Comparison of ENCODE assay signal across 8 cellular contexts in the genomic region with DNA sequence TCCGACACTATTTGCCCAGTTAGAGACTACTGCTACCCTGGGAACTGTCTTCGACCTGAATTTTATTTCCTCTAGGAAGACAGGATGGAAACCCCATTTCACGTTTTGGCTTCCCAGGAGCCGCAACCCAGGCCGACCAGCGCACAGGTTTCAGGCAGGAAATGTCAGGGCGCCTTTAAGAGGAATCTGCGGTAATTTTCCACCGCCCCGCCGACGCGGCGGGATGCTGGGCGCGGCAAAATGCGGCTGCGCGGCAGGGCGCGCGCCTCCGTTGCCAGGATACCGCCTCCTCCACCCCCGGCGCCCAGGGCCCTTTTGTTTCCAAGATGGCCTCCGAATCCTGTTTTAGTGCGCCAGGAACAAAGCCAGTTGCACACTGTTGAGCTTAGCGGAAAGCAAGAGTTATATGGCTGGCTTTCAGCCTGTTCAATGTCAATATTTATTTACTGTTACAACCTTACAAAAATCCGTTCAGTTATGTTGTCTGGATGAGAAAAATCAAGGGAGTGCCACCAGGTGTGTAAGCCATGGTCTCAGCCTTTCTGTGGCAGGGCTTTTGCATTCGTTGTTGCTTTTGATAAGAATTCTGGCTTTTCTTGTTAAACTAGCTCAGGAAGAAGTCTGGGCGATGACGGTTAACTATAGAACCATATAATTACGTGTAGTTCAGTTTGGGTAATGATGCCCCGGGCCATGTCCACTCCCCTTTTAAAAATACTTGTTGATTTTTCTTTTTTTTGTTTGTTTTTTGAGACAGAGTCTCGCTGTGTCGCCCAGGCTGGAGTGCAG.
DNase-seq lines count a peak whose midpoint lies in the region; ATAC-seq and TF ChIP-seq lines count a peak whose summit lies in the region.

No MANE protein-coding gene starts in this region.

- no peaks in the 10 kb centered on the region for H3K36me3 ChIP-seq in OCI-LY7 (ENCODE audit: insufficient read depth, low read length)
- H3K36me3 ChIP-seq in mucosa of stomach (ENCODE audit: control insufficient read depth, insufficient read depth, low read length): no peaks in the 10 kb centered on the region

- POLR2A ChIA-PET in OCI-LY7 (lab: Charles Lee): interaction anchor here (0.7 to 9.4 kb wide), 14 partner anchors 10 to 102 kb away, joined by 3 to 205 read pairs (median 6); a partner anchor contains a TSS

- intact Hi-C loops in OCI-LY7 (cut with micrococcal nuclease; ENCODE audit: unreplicated experiment): loop anchor here (1.0 kb wide), 1 partner anchor 11 kb away; no protein-coding TSS in a partner anchor

- peak; percentile 96 for DNase-seq in DMS53 (lab: John Stamatoyannopoulos, UW)
- peak; percentile 91 for DNase-seq in OCI-LY7 (ENCODE audit: low spot score)
- DNase-seq in activated T-cell treated with anti-CD3 and anti-CD28 coated beads for 48 hours (ENCODE audit: low read depth): peak; percentile 85
- DNase-seq in erythroblast (lab: John Stamatoyannopoulos, UW): peak; percentile 92 to 95
- peak; percentile 90 for DNase-seq in stimulated activated CD8-positive, alpha-beta memory T cell treated with anti-CD3 and anti-CD28 coated beads, Interleukin-4, amount 100 ng/mL, for 48 hours

- peaks cover 74% of the 10 kb centered on the region for H3K4me1 ChIP-seq in OCI-LY7 (ENCODE audit: insufficient read depth, low read length, poor library complexity, severe bottlenecking)
- H3K4me1 ChIP-seq in mucosa of stomach (ENCODE audit: control insufficient read depth, insufficient read depth, low read length): peaks cover 25% of the 10 kb centered on the region

- peaks cover 29 to 50% (median 40%) of the 10 kb centered on the region in 3 donors for H3K4me1 Mint-ChIP-seq in IgD-negative memory B cell

- peak overlapping the region; percentile 80 for H2AFZ ChIP-seq in OCI-LY7 (ENCODE audit: low read length)

- H3K36me3 Mint-ChIP-seq in IgD-negative memory B cell: no peaks in the 10 kb centered on the region

- BruUV-seq in OCI-LY7 (replicated peaks; lab: Mats Ljungman, UMichigan): TSS peak; percentile 94

- TF ChIP-seq POLR2A in erythroblast (IDR thresholded peaks at IDR 0.05; ENCODE audit: low read length): peak; percentile 76

- H3K27me3 Mint-ChIP-seq in IgD-negative memory B cell: no peaks in the 10 kb centered on the region

- peaks cover 4% of the 10 kb centered on the region; the same call in 1 of the 2 replicates for H3K79me2 ChIP-seq in OCI-LY7 (ENCODE audit: insufficient read depth, low read depth, low read length)

- H3K27me3 ChIP-seq in mucosa of stomach (ENCODE audit: control insufficient read depth, insufficient read depth, low read length): no peaks in the 10 kb centered on the region

- peak overlapping the region; percentile 88 for H3K9ac ChIP-seq in mucosa of stomach (ENCODE audit: low read length)

- H4K20me1 ChIP-seq in OCI-LY7 (ENCODE audit: insufficient read depth, low read length): no peaks in the 10 kb centered on the region

- no peaks in the 10 kb centered on the region for H3K9me2 ChIP-seq in OCI-LY7 (ENCODE audit: insufficient read depth, low read length)

- no peaks in the 10 kb centered on the region for H3K9me3 ChIP-seq in OCI-LY7 (ENCODE audit: low read length)
- H3K9me3 ChIP-seq in mucosa of stomach (ENCODE audit: control insufficient read depth, low read length): no peaks in the 10 kb centered on the region

- peak overlapping the region; percentile 84 to 98 (median 94) for H3K27ac Mint-ChIP-seq in IgD-negative memory B cell

- CTCF ChIA-PET in OCI-LY7 (lab: Charles Lee; ENCODE audit: unreplicated experiment): interaction anchor here (1.0 to 2.5 kb wide), 5 partner anchors 9 to 62 kb away, joined by 3 to 11 read pairs (median 4); no protein-coding TSS in a partner anchor

- no peaks in the 10 kb centered on the region for H3K9me3 Mint-ChIP-seq in IgD-negative memory B cell

- H3K4me2 ChIP-seq in OCI-LY7 (ENCODE audit: low read length): peak overlapping the region; percentile 77

- peak overlapping the region; percentile 71 for H3K27ac ChIP-seq in OCI-LY7 (ENCODE audit: low read depth, low read length, poor library complexity, severe bottlenecking)

- no peak for TF ChIP-seq CTCF in OCI-LY7 (conservative IDR thresholded peaks at IDR 0.05; ENCODE audit: low read length)

- ATAC-seq in GM21619 (IDR thresholded peaks at IDR 0.05; ENCODE audit: unreplicated experiment): peak; percentile 83

- H3K4me3 Mint-ChIP-seq in IgD-negative memory B cell: peak overlapping the region; percentile 76 to 96 (median 91)

- H3K4me3 ChIP-seq in OCI-LY7 (ENCODE audit: low read depth, low read length, poor library complexity, severe bottlenecking): peak overlapping the region; percentile 58
- peak overlapping the region; percentile 53 for H3K4me3 ChIP-seq in mucosa of stomach (ENCODE audit: low read length)

Comparison
In these comparisons a context has a peak if more than half of its experiments do, and no peak if none do; other contexts are left out.
1. Peak in every context shown above with its lines: DNase-seq, ATAC-seq, H3K4me3 ChIP-seq and H3K27ac ChIP-seq.